21 cellular contexts compared by ENCODE assay signal in the genomic region with DNA sequence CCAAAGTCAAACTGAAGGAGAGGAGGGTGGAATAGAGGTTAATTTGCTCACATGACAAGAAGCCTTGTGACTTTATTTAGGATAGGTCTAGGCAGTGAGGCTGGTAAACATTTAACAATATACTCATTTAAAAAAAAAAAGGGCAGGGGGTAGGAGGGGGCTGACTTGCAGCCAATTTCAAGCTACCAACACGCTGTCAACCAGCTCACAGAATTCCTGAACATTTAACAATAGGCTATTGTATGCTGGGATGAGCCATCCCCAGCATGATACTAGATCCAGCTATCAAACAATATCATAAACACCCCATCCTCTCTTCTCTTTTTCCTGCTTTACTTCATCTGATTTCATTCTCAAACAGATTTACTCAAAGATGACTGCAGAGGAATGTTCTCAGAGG.
"Had no signal": no experiment of that assay in that cellular context is flagged by ENCODE, and none has a peak within 500 bp of the region (broad histone marks: within the 10 kb centered on the region; RNA-seq: fewer than 3 reads in every experiment).

No MANE protein-coding gene starts in this region.

- H3K4me3 ChIP-seq: esophagus squamous epithelium, heart right ventricle, left lung, lung, psoas muscle, right lobe of liver, stomach, thoracic aorta had no signal

- ATAC-seq: effector memory CD8-positive, alpha-beta T cell; heart right ventricle; left lung; psoas muscle; right lobe of liver; stimulated activated memory B cell treated with anti-CD40 and anti-IgM and Interleukin-4, amounts not matched to agents 10 μg/mL and 1 μg/mL and 100 μg/mL, for 72 hours had no signal

- H3K27ac ChIP-seq: brain microvascular endothelial cell, esophagus squamous epithelium, heart right ventricle, left lung, psoas muscle, right lobe of liver, stomach, thoracic aorta had no signal

- H3K27me3 ChIP-seq: brain microvascular endothelial cell, esophagus squamous epithelium, heart right ventricle, left lung, right lobe of liver, stomach had no signal

- DNase-seq: activated CD4-positive, alpha-beta T cell treated with anti-CD3 and anti-CD28 coated beads for 1 hour; activated gamma-delta T cell treated with Interleukin-2 at 50 U/mL for 16 hours; activated T-cell treated with anti-CD3 and anti-CD28 coated beads, Interleukin-2, amount 50 U/mL, for 1 hour; aorta; brain microvascular endothelial cell; central memory CD4-positive, alpha-beta T cell; effector memory CD8-positive, alpha-beta T cell; esophagus squamous epithelium; heart right ventricle; kidney; left lung; psoas muscle; right lobe of liver; SHP77 treated with DMSO at 0.1 percent for 48 hours; small intestine; stimulated activated CD4-positive, alpha-beta T cell treated with anti-CD3 and anti-CD28 coated beads, Interleukin-2, amount 100 ng/mL, for 24 hours; stomach; T-helper 1 cell had no signal
